ENCODE assay signal across 1 cellular context in genomic region chr7:139783647-139784385, GRCh38.
TF ChIP-seq lines count a peak whose summit lies in the region.

No MANE protein-coding gene starts in this region.

TF ChIP-seq in HepG2, 621 proteins besides CTCF, POLR2A, EP300 and RAD21:
- no peak for TF ChIP-seq ZNF292 (CRISPR knock-in tag; IDR thresholded peaks at IDR 0.05; ENCODE audit: borderline replicate concordance, low read depth)
- no peak for TF ChIP-seq ZBTB7A (CRISPR knock-in tag; IDR thresholded peaks at IDR 0.05)
- TF ChIP-seq CBX2 (IDR thresholded peaks at IDR 0.05; ENCODE audit: low read depth, low read length), result no peak
- TF ChIP-seq CBX2 (CRISPR knock-in tag; IDR thresholded peaks at IDR 0.05; ENCODE audit: low read depth), result no peak
- no peak for TF ChIP-seq CCAR2 (optimal IDR thresholded peaks at IDR 0.05; ENCODE audit: low read depth, low read length)
